In the genomic region with DNA sequence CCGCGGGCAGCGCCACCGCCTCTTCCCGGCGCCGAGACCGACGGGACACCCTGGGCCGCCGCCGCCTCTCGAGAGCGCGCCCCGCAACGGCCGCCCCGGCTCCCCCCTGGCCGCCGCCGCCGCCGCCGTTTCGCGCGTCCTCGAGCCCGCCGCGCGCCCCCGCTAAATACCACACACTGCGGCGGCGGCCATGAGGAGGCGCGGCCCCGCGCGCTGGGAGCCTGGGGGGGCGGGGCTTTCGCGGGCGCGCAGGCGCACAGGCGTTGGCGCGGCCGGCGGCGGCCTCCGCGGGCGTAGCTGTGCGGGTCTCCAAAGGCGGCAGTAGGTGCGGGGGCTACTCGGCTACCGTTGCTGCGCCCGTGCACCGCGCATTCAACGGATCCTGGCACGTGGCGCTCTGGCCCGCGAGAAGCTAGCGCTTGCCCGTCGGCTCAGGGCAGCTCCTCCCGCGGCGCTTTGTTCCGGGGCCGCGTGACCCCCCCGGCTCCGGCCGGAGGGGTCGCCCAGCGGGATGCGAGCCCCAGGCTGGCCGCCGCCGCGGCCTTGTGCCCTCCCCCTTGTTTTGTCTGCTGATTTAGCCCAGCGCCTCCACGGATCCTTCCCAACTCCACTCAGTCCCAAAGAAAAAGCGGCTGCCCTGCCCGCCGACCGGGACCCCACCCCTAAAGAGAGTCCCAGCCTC, we compare ENCODE assay signal across 8 cellular contexts. TPM values are rescaled to one million over a fixed set of nuclear protein-coding genes. Genes with fewer than 3 reads are reported as not detected.
DNase-seq lines count a peak whose midpoint lies in the region; ATAC-seq lines count a peak whose summit lies in the region.

A gene with protein sequence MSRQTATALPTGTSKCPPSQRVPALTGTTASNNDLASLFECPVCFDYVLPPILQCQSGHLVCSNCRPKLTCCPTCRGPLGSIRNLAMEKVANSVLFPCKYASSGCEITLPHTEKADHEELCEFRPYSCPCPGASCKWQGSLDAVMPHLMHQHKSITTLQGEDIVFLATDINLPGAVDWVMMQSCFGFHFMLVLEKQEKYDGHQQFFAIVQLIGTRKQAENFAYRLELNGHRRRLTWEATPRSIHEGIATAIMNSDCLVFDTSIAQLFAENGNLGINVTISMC (minus strand): TSS at position 142 of the 682 bp plus-strand sequence. CDS start 22,985 bp downstream, outside the sequence.

- peak; percentile 20 to 92 (median 71) for DNase-seq in C1 segment of cervical spinal cord (lab: John Stamatoyannopoulos, UW)
- peak; percentile 86 for DNase-seq in GM19240 (ENCODE audit: insufficient read length, low spot score)
- peak; percentile 53 for DNase-seq in NOMO-1 treated with dmso at 0.1 percent for 144 hours (lab: John Stamatoyannopoulos, UW; ENCODE audit: unreplicated experiment)
- DNase-seq in activated CD8-positive, alpha-beta memory T cell treated with anti-CD3 and anti-CD28 coated beads, Interleukin-2, amount 50 U/mL, for 1 hour (ENCODE audit: extremely low read depth) = peak; percentile 56
- peak; percentile 82 for DNase-seq in midbrain (lab: John Stamatoyannopoulos, UW)
- DNase-seq in stimulated activated CD8-positive, alpha-beta memory T cell treated with anti-CD3 and anti-CD28 coated beads, Interleukin-15, amount 100 ng/mL, for 48 hours (ENCODE audit: low read depth in 2 of 2) = peak; percentile 80 to 81

- ATAC-seq in HG03442 (IDR thresholded peaks at IDR 0.05; ENCODE audit: unreplicated experiment) = peak; percentile 73

- in situ Hi-C loops in endometrial microvascular endothelial cells (cut with HindIII; ENCODE audit: inconsistent ontology term, low pct_unique_long_range_greater_than_20kb, low sequenced_read_pairs) = no loop called here

RNA-seq across cellular contexts. Expression of the gene that starts here (rescaled TPM):
- 12.0 TPM for total RNA-seq in endometrial microvascular endothelial cells (ENCODE audit: inconsistent ontology term)

Comparison
In these comparisons a context has a peak if more than half of its experiments do, and no peak if none do; other contexts are left out.
1. Peak in every context shown above with its lines: DNase-seq and ATAC-seq.